Comparison of ENCODE assay signal across 16 cellular contexts in genomic region chr15:66094331-66094730, GRCh38.
"Had no signal": no experiment of that assay in that cellular context is flagged by ENCODE, and none has a peak within 500 bp of the region (broad histone marks: within the 10 kb centered on the region; RNA-seq: fewer than 3 reads in every experiment).

No MANE protein-coding gene starts in this region.

- H3K36me3 ChIP-seq: ascending aorta, gastrocnemius medialis, ovary had no signal

- H3K36me3 Mint-ChIP-seq: activated naive CD8-positive, alpha-beta T cell treated with anti-CD3 and anti-CD28 coated beads, Interleukin-2, amount 10 ng/mL, durations not matched to agents 7 days and 5 days; stimulated activated naive B cell treated with anti-CD40 and anti-IgM and Interleukin-4, amounts not matched to agents 10 μg/mL and 1 μg/mL and 100 μg/mL, for 72 hours had no signal

- ATAC-seq: activated T-cell treated with anti-CD3 and anti-CD28 coated beads, Interleukin-2, amount 50 U/mL, for 4 hours; gastrocnemius medialis; stimulated activated naive B cell treated with anti-CD40 and anti-IgM and Interleukin-4, amounts not matched to agents 10 μg/mL and 1 μg/mL and 100 μg/mL, for 72 hours had no signal

- H3K9me3 Mint-ChIP-seq: activated naive CD8-positive, alpha-beta T cell treated with anti-CD3 and anti-CD28 coated beads, Interleukin-2, amount 10 ng/mL, durations not matched to agents 7 days and 5 days; activated T-cell treated with anti-CD3 and anti-CD28 coated beads, Interleukin-2, amount 50 U/mL, for 4 hours; nephron progenitor cell; stimulated activated naive B cell treated with anti-CD40 and anti-IgM and Interleukin-4, amounts not matched to agents 10 μg/mL and 1 μg/mL and 100 μg/mL, for 72 hours had no signal

- H3K27me3 ChIP-seq: ascending aorta, gastrocnemius medialis, ovary had no signal

- H3K4me1 Mint-ChIP-seq: activated naive CD8-positive, alpha-beta T cell treated with anti-CD3 and anti-CD28 coated beads, Interleukin-2, amount 10 ng/mL, durations not matched to agents 7 days and 5 days; stimulated activated naive B cell treated with anti-CD40 and anti-IgM and Interleukin-4, amounts not matched to agents 10 μg/mL and 1 μg/mL and 100 μg/mL, for 72 hours had no signal

- H3K4me3 ChIP-seq: ascending aorta, coronary artery, gastrocnemius medialis, ovary, skin epidermis had no signal

- H3K27ac Mint-ChIP-seq: activated naive CD8-positive, alpha-beta T cell treated with anti-CD3 and anti-CD28 coated beads, Interleukin-2, amount 10 ng/mL, durations not matched to agents 7 days and 5 days; nephron progenitor cell; stimulated activated naive B cell treated with anti-CD40 and anti-IgM and Interleukin-4, amounts not matched to agents 10 μg/mL and 1 μg/mL and 100 μg/mL, for 72 hours had no signal

- H3K4me3 Mint-ChIP-seq: activated naive CD8-positive, alpha-beta T cell treated with anti-CD3 and anti-CD28 coated beads, Interleukin-2, amount 10 ng/mL, durations not matched to agents 7 days and 5 days; activated T-cell treated with anti-CD3 and anti-CD28 coated beads, Interleukin-2, amount 50 U/mL, for 4 hours; nephron progenitor cell; stimulated activated naive B cell treated with anti-CD40 and anti-IgM and Interleukin-4, amounts not matched to agents 10 μg/mL and 1 μg/mL and 100 μg/mL, for 72 hours had no signal

- DNase-seq: activated CD4-positive, alpha-beta T cell treated with anti-CD3 and anti-CD28 coated beads for 1 hour; activated CD4-positive, alpha-beta T cell treated with anti-CD3 and anti-CD28 coated beads, Interleukin-2, amount 50 U/mL, for 48 hours; activated gamma-delta T cell; activated naive CD8-positive, alpha-beta T cell treated with anti-CD3 and anti-CD28 coated beads, Interleukin-2, amount 10 ng/mL, durations not matched to agents 7 days and 5 days; activated T-cell treated with anti-CD3 and anti-CD28 coated beads, Interleukin-2, amount 50 U/mL, for 4 hours; effector CD8-positive, alpha-beta T cell; gastrocnemius medialis; kidney; mesendoderm; nephron progenitor cell; ovary; stimulated activated naive B cell treated with anti-CD40 and anti-IgM and Interleukin-4, amounts not matched to agents 10 μg/mL and 1 μg/mL and 100 μg/mL, for 72 hours; trophoblast cell had no signal
